8 cellular contexts compared by ENCODE assay signal in genomic region chr1:6440198-6441126, GRCh38. TPM values are rescaled to one million over a fixed set of nuclear protein-coding genes. Genes with fewer than 3 reads are reported as not detected.
DNase-seq lines count a peak whose midpoint lies in the region; ATAC-seq and TF ChIP-seq lines count a peak whose summit lies in the region.

No MANE protein-coding gene starts in this region.

- peaks cover 3% of the 10 kb centered on the region for H3K9me3 Mint-ChIP-seq in glutamatergic neuron (ENCODE audit: unreplicated experiment)

- H3K4me1 Mint-ChIP-seq in glutamatergic neuron (ENCODE audit: low read depth, unreplicated experiment), result peaks cover 21% of the 10 kb centered on the region

- peaks cover 10% of the 10 kb centered on the region for H3K27me3 Mint-ChIP-seq in glutamatergic neuron (ENCODE audit: unreplicated experiment)

- peak; percentile 59 for TF ChIP-seq CTCF in glutamatergic neuron (IDR thresholded peaks at IDR 0.05; ENCODE audit: partially characterized antibody, unreplicated experiment)

- peak overlapping the region; percentile 60 for H3K4me3 Mint-ChIP-seq in glutamatergic neuron (ENCODE audit: unreplicated experiment)

- H3K27ac Mint-ChIP-seq in glutamatergic neuron (ENCODE audit: unreplicated experiment), result peak overlapping the region; percentile 64

- DNase-seq in NCI-H1417 (lab: John Stamatoyannopoulos, UW), result peak in 2 of 3 experiments; percentile 52 to 53
- DNase-seq in NCI-H1417 treated with DMSO at 0.1 percent for 48 hours (lab: John Stamatoyannopoulos, UW), result no peak
- peak; percentile 65 for DNase-seq in NCI-H748 (lab: John Stamatoyannopoulos, UW; ENCODE audit: unreplicated experiment)
- peak; percentile 81 to 86 for DNase-seq in activated T-cell treated with anti-CD3 and anti-CD28 coated beads, Interleukin-2, amount 50 U/mL, for 48 hours
- peak; percentile 76 for DNase-seq in glutamatergic neuron
- peak; percentile 83 for DNase-seq in stimulated activated CD4-positive, alpha-beta T cell treated with anti-CD3 and anti-CD28 coated beads, Interleukin-15, amount 100 ng/mL, for 24 hours

- ATAC-seq in HG03175 (IDR thresholded peaks at IDR 0.05; ENCODE audit: unreplicated experiment) (no peak), GM21576 (IDR thresholded peaks at IDR 0.05; ENCODE audit: unreplicated experiment) (no peak)

- no peaks in the 10 kb centered on the region for H3K36me3 Mint-ChIP-seq in glutamatergic neuron (ENCODE audit: unreplicated experiment)

RNA-seq across cellular contexts. Expression of gene ESPN, which starts 15.9 kb away (rescaled TPM):
- total RNA-seq in glutamatergic neuron (ENCODE audit: unreplicated experiment), result 25.7 TPM

RNA-seq across cellular contexts. Expression of gene HES2, which starts 20.7 kb away (rescaled TPM):
- total RNA-seq in glutamatergic neuron (ENCODE audit: unreplicated experiment), result 54.6 TPM

RNA-seq across cellular contexts. Expression of gene TNFRSF25, which starts 25.5 kb away (rescaled TPM):
- total RNA-seq in glutamatergic neuron (ENCODE audit: unreplicated experiment), result 47.5 TPM

RNA-seq across cellular contexts. Expression of gene ACOT7, which starts 46.9 kb away (rescaled TPM):
- 175 TPM for total RNA-seq in glutamatergic neuron (ENCODE audit: unreplicated experiment)

RNA-seq across cellular contexts. Expression of gene PLEKHG5, which starts 51.0 kb away (rescaled TPM):
- 53.0 TPM for total RNA-seq in glutamatergic neuron (ENCODE audit: unreplicated experiment)
